Comparison of ENCODE assay signal across 8 cellular contexts in the genomic region with DNA sequence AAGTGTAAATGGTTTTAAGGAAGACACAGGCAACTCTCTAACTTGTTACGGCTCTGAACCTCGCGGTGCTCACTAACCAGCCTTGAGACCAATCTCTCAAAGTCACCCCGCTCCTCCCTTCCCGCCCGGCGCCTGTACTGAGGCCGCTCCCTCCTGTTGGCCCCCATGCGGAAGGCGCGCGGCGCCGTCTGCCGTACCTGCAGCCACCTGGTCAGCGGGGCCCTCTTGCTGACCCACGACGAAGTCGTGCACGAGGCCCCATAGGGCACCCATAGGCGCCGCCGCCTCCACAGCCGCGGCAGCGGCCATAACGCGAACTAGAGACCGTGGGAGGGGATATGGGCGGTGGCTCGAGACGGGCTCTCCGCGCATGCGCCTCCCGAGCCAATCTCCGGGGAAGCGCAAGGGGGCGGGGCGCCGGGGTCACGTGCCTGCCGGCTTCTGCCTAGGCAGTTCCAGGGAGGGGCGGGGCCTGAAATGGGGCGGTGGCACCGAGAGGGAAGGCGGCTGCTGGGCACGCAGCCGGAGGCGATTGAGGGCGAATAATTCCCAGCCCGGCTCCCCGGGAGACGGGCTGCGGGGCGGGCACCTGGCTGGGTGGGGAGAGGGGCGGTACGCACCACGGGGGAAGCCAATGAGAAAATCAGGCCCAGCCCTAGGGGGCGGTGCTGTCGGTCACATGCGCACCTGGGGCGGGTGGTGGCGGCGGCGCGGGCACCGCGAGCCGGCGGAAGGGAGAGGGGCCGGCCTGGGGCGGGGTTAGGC. TPM values are rescaled to one million over a fixed set of nuclear protein-coding genes. Genes with fewer than 3 reads are reported as not detected.
A peak's percentile ranks its signal among the peaks of the same experiment; 100 is the strongest.
DNase-seq lines count a peak whose midpoint lies in the region; ATAC-seq and TF ChIP-seq lines count a peak whose summit lies in the region.

A gene with protein sequence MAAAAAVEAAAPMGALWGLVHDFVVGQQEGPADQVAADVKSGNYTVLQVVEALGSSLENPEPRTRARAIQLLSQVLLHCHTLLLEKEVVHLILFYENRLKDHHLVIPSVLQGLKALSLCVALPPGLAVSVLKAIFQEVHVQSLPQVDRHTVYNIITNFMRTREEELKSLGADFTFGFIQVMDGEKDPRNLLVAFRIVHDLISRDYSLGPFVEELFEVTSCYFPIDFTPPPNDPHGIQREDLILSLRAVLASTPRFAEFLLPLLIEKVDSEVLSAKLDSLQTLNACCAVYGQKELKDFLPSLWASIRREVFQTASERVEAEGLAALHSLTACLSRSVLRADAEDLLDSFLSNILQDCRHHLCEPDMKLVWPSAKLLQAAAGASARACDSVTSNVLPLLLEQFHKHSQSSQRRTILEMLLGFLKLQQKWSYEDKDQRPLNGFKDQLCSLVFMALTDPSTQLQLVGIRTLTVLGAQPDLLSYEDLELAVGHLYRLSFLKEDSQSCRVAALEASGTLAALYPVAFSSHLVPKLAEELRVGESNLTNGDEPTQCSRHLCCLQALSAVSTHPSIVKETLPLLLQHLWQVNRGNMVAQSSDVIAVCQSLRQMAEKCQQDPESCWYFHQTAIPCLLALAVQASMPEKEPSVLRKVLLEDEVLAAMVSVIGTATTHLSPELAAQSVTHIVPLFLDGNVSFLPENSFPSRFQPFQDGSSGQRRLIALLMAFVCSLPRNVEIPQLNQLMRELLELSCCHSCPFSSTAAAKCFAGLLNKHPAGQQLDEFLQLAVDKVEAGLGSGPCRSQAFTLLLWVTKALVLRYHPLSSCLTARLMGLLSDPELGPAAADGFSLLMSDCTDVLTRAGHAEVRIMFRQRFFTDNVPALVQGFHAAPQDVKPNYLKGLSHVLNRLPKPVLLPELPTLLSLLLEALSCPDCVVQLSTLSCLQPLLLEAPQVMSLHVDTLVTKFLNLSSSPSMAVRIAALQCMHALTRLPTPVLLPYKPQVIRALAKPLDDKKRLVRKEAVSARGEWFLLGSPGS (minus strand): TSS at position 347 of the 765 bp plus-strand sequence. CDS start 38 bp downstream, at position 309.

- H3K4me1 ChIP-seq in prostate gland (replicated peaks) (peaks cover 5% of the 10 kb centered on the region), urinary bladder (ENCODE audit: insufficient read depth) (no peaks in the 10 kb centered on the region)

- intact Hi-C loops in T-helper 1 cell treated with Interleukin-12 subunit alpha and Interleukin-12 subunit beta and Interleukin-4 antibody, amounts not matched to agents 30 ng/mL and 1 ng/mL, for 36 hours (cut with micrococcal nuclease): loop anchor here (1.0 to 5.0 kb wide), 15 partner anchors 35 to 1934 kb away; partner anchors contain the start of genes ARHGAP19, AVPI1, EXOSC1 and FRAT1
- intact Hi-C loops in left cardiac atrium (cut with DNase I): loop anchor here in 1 of 2 donors (10.0 kb wide), 1 partner anchor 47 kb away; no protein-coding TSS in a partner anchor
- intact Hi-C loops in prostate gland (cut with DNase I): loop anchor here (5.0 kb wide), 1 partner anchor 44 kb away; no protein-coding TSS in a partner anchor

- H3K27me3 ChIP-seq in prostate gland (replicated peaks; ENCODE audit: insufficient read depth): no peaks in the 10 kb centered on the region

- peak; percentile 93 for ATAC-seq in HG02870 (IDR thresholded peaks at IDR 0.05; ENCODE audit: unreplicated experiment)
- ATAC-seq in left cardiac atrium: peak; percentile 91 to 96

- H3K27ac ChIP-seq in prostate gland (peak within 1 kb of the TSS; percentile 89 to 93), urinary bladder (ENCODE audit: low read depth) (peak within 1 kb of the TSS; percentile 93)

- no peaks in the 10 kb centered on the region for H3K9me3 ChIP-seq in prostate gland

- peak; percentile 88 for TF ChIP-seq POLR2A in prostate gland (IDR thresholded peaks at IDR 0.05)

- H3K36me3 ChIP-seq in prostate gland (no peaks in the 10 kb centered on the region), urinary bladder (ENCODE audit: insufficient read depth) (no peaks in the 10 kb centered on the region)

- TF ChIP-seq CTCF in GM13976 (IDR thresholded peaks at IDR 0.05; ENCODE audit: borderline replicate concordance, control extremely low read depth, extremely low read depth, insufficient read depth, missing control alignments) (no peak), prostate gland (IDR thresholded peaks at IDR 0.05) (peak in 3 of 4 experiments; percentile 20 to 47 (median 31))

- in situ Hi-C loops in GM13976 (cut with MboI; ENCODE audit: low sequenced_read_pairs, unreplicated experiment): no loop called here

- H3K4me3 ChIP-seq in prostate gland (peak within 1 kb of the TSS; percentile 80 to 97), urinary bladder (ENCODE audit: low read depth, low read length) (peak within 1 kb of the TSS; percentile 83)

- DNase-seq in GM13976 (ENCODE audit: low spot score): peak; percentile 99
- DNase-seq in NCI-H146 treated with DMSO at 0.1 percent for 48 hours (lab: John Stamatoyannopoulos, UW; ENCODE audit: unreplicated experiment): peak; percentile 96
- DNase-seq in amniotic epithelial cell (ENCODE audit: low read depth): peak; percentile 95
- peak; percentile 100 for DNase-seq in left cardiac atrium
- DNase-seq in prostate gland (ENCODE audit: low spot score): peak; percentile 100

- WGBS in prostate gland: under 1% methylated on average over 69 of the region's 73 CpGs
- under 1% methylated on average over 73 of the region's 73 CpGs for WGBS in urinary bladder

RNA-seq across cellular contexts. Expression of the gene that starts here (rescaled TPM):
- total RNA-seq in T-helper 1 cell treated with Interleukin-12 subunit alpha and Interleukin-12 subunit beta and Interleukin-4 antibody, amounts not matched to agents 30 ng/mL and 1 ng/mL, for 36 hours: 71.2 and 73.6 TPM in 2 replicates
- total RNA-seq in left cardiac atrium: 10 to 100 TPM; 31.9 to 34.0 TPM
- total RNA-seq in prostate gland: 100 to 1,000 TPM in 1 of 2 donors, 10 to 100 TPM in 1; 41.5 to 207 TPM
- 49.0 TPM for total RNA-seq in urinary bladder
- polyA plus RNA-seq in urinary bladder: 43.7 TPM

Comparison
In these comparisons a context has a peak if more than half of its experiments do, and no peak if none do; other contexts are left out.
1. Peak in every context shown above with its lines: DNase-seq, ATAC-seq, H3K4me3 ChIP-seq and H3K27ac ChIP-seq.